ENCODE assay signal across 1 cellular context in genomic region chr7:102304668-102305067, GRCh38.
TF ChIP-seq lines count a peak whose summit lies in the region.

No MANE protein-coding gene starts in this region.

TF ChIP-seq in K562, 482 proteins besides CTCF, POLR2A, EP300 and RAD21:
- TF ChIP-seq RFX1 (IDR thresholded peaks at IDR 0.05) (no peak), ZKSCAN1 (IDR thresholded peaks at IDR 0.05; ENCODE audit: low read depth, low read length) (no peak), PPARD (CRISPR knock-in tag; IDR thresholded peaks at IDR 0.05) (no peak), MAFG (tag; conservative IDR thresholded peaks at IDR 0.05) (no peak), ZC3H8 (IDR thresholded peaks at IDR 0.05) (no peak), KDM5B (IDR thresholded peaks at IDR 0.05; ENCODE audit: insufficient replicate concordance, low read depth, low read length) (no peak)
